ENCODE assay signal across 1 cellular context in the genomic region with DNA sequence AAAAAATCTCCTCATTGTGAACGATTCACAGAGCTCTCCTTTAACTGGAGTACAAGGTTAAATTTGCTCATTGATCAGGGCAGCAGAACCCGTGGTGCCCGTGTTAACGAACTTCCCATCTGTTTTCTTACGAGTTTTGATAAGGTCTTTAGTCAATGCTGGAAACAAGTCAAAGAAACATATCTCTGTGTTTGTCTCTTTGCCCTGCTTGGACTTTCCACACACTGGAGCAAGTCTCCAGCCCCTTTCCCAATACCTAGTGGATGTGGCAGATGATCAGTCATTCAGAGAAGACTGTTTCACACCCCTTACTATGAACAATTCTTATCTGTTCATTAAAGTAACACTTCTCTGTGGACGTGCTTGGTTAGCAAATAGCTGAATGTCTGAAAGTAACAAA.
TF ChIP-seq lines count a peak whose summit lies in the region.

No MANE protein-coding gene starts in this region.

TF ChIP-seq in HepG2, 621 proteins besides CTCF, POLR2A, EP300 and RAD21:
- TF ChIP-seq ZNF768 (CRISPR knock-in tag; IDR thresholded peaks at IDR 0.05) (no peak), ZNF737 (CRISPR knock-in tag; IDR thresholded peaks at IDR 0.05; ENCODE audit: borderline replicate concordance) (no peak), CREM (IDR thresholded peaks at IDR 0.05) (no peak), CREM (CRISPR knock-in tag; IDR thresholded peaks at IDR 0.05) (no peak), ZNF670 (CRISPR knock-in tag; IDR thresholded peaks at IDR 0.05; ENCODE audit: borderline replicate concordance) (no peak), HNRNPH1 (optimal IDR thresholded peaks at IDR 0.05; ENCODE audit: low read depth, low read length) (no peak), KDM4B (CRISPR knock-in tag; IDR thresholded peaks at IDR 0.05) (no peak), RXRB (CRISPR knock-in tag; IDR thresholded peaks at IDR 0.05; ENCODE audit: borderline replicate concordance) (no peak), ZNF629 (CRISPR knock-in tag; conservative IDR thresholded peaks at IDR 0.05) (no peak), SOX6 (IDR thresholded peaks at IDR 0.05) (no peak), SOX6 (CRISPR knock-in tag; IDR thresholded peaks at IDR 0.05) (no peak)
- TF ChIP-seq, protein P1, sequence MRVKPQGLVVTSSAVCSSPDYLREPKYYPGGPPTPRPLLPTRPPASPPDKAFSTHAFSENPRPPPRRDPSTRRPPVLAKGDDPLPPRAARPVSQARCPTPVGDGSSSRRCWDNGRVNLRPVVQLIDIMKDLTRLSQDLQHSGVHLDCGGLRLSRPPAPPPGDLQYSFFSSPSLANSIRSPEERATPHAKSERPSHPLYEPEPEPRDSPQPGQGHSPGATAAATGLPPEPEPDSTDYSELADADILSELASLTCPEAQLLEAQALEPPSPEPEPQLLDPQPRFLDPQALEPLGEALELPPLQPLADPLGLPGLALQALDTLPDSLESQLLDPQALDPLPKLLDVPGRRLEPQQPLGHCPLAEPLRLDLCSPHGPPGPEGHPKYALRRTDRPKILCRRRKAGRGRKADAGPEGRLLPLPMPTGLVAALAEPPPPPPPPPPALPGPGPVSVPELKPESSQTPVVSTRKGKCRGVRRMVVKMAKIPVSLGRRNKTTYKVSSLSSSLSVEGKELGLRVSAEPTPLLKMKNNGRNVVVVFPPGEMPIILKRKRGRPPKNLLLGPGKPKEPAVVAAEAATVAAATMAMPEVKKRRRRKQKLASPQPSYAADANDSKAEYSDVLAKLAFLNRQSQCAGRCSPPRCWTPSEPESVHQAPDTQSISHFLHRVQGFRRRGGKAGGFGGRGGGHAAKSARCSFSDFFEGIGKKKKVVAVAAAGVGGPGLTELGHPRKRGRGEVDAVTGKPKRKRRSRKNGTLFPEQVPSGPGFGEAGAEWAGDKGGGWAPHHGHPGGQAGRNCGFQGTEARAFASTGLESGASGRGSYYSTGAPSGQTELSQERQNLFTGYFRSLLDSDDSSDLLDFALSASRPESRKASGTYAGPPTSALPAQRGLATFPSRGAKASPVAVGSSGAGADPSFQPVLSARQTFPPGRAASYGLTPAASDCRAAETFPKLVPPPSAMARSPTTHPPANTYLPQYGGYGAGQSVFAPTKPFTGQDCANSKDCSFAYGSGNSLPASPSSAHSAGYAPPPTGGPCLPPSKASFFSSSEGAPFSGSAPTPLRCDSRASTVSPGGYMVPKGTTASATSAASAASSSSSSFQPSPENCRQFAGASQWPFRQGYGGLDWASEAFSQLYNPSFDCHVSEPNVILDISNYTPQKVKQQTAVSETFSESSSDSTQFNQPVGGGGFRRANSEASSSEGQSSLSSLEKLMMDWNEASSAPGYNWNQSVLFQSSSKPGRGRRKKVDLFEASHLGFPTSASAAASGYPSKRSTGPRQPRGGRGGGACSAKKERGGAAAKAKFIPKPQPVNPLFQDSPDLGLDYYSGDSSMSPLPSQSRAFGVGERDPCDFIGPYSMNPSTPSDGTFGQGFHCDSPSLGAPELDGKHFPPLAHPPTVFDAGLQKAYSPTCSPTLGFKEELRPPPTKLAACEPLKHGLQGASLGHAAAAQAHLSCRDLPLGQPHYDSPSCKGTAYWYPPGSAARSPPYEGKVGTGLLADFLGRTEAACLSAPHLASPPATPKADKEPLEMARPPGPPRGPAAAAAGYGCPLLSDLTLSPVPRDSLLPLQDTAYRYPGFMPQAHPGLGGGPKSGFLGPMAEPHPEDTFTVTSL (CRISPR knock-in tag; IDR thresholded peaks at IDR 0.05; ENCODE audit: borderline replicate concordance) = no peak
- TF ChIP-seq, protein P2, sequence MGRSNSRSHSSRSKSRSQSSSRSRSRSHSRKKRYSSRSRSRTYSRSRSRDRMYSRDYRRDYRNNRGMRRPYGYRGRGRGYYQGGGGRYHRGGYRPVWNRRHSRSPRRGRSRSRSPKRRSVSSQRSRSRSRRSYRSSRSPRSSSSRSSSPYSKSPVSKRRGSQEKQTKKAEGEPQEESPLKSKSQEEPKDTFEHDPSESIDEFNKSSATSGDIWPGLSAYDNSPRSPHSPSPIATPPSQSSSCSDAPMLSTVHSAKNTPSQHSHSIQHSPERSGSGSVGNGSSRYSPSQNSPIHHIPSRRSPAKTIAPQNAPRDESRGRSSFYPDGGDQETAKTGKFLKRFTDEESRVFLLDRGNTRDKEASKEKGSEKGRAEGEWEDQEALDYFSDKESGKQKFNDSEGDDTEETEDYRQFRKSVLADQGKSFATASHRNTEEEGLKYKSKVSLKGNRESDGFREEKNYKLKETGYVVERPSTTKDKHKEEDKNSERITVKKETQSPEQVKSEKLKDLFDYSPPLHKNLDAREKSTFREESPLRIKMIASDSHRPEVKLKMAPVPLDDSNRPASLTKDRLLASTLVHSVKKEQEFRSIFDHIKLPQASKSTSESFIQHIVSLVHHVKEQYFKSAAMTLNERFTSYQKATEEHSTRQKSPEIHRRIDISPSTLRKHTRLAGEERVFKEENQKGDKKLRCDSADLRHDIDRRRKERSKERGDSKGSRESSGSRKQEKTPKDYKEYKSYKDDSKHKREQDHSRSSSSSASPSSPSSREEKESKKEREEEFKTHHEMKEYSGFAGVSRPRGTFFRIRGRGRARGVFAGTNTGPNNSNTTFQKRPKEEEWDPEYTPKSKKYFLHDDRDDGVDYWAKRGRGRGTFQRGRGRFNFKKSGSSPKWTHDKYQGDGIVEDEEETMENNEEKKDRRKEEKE (IDR thresholded peaks at IDR 0.05) = no peak
- TF ChIP-seq, protein P3, sequence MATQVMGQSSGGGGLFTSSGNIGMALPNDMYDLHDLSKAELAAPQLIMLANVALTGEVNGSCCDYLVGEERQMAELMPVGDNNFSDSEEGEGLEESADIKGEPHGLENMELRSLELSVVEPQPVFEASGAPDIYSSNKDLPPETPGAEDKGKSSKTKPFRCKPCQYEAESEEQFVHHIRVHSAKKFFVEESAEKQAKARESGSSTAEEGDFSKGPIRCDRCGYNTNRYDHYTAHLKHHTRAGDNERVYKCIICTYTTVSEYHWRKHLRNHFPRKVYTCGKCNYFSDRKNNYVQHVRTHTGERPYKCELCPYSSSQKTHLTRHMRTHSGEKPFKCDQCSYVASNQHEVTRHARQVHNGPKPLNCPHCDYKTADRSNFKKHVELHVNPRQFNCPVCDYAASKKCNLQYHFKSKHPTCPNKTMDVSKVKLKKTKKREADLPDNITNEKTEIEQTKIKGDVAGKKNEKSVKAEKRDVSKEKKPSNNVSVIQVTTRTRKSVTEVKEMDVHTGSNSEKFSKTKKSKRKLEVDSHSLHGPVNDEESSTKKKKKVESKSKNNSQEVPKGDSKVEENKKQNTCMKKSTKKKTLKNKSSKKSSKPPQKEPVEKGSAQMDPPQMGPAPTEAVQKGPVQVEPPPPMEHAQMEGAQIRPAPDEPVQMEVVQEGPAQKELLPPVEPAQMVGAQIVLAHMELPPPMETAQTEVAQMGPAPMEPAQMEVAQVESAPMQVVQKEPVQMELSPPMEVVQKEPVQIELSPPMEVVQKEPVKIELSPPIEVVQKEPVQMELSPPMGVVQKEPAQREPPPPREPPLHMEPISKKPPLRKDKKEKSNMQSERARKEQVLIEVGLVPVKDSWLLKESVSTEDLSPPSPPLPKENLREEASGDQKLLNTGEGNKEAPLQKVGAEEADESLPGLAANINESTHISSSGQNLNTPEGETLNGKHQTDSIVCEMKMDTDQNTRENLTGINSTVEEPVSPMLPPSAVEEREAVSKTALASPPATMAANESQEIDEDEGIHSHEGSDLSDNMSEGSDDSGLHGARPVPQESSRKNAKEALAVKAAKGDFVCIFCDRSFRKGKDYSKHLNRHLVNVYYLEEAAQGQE (IDR thresholded peaks at IDR 0.05; ENCODE audit: borderline replicate concordance in 1 of 2, low read depth in 1 of 2, low read length in 2 of 2) = no peak
